In genomic region chr12:109994262-109995175, GRCh38 we compare ENCODE assay signal across 8 cellular contexts. TPM values are rescaled to one million over a fixed set of nuclear protein-coding genes. Genes with fewer than 3 reads are reported as not detected.
DNase-seq lines count a peak whose midpoint lies in the region; ATAC-seq, FAIRE-seq and TF ChIP-seq lines count a peak whose summit lies in the region.

No MANE protein-coding gene starts in this region.

- peak; percentile 66 for FAIRE-seq in GM19239 (lab: Jason Lieb, UNC)

- no peaks in the 10 kb centered on the region for H3K27me3 ChIP-seq in Peyer's patch
- no peaks in the 10 kb centered on the region for H3K27me3 ChIP-seq in endocrine pancreas (ENCODE audit: control insufficient read depth, insufficient read depth, low read length)
- no peaks in the 10 kb centered on the region for H3K27me3 ChIP-seq in rectal smooth muscle tissue (ENCODE audit: control insufficient read depth, insufficient read depth, low read length)

- H3K4me3 ChIP-seq in Peyer's patch: peak overlapping the region; percentile 70 to 100 (median 86)
- peak overlapping the region; percentile 76 for H3K4me3 ChIP-seq in endocrine pancreas (ENCODE audit: control insufficient read depth, insufficient read depth, low read length)
- peak overlapping the region; percentile 92 for H3K4me3 ChIP-seq in rectal smooth muscle tissue (ENCODE audit: low read length)

- peaks cover 0 to 16% (median 0%) of the 10 kb centered on the region in 3 donors for H3K36me3 ChIP-seq in Peyer's patch
- no peaks in the 10 kb centered on the region for H3K36me3 ChIP-seq in endocrine pancreas (ENCODE audit: control insufficient read depth, insufficient read depth, low read length)
- peaks cover 5% of the 10 kb centered on the region for H3K36me3 ChIP-seq in rectal smooth muscle tissue (ENCODE audit: control insufficient read depth, insufficient read depth, low read length)

- H3K4me1 ChIP-seq in Peyer's patch: peaks cover 0 to 21% (median 2%) of the 10 kb centered on the region in 4 donors
- peaks cover 25% of the 10 kb centered on the region for H3K4me1 ChIP-seq in endocrine pancreas (ENCODE audit: control insufficient read depth, insufficient read depth, low read length)
- peaks cover 2% of the 10 kb centered on the region for H3K4me1 ChIP-seq in rectal smooth muscle tissue (ENCODE audit: control insufficient read depth, insufficient read depth, low read length)

- DNase-seq in GM19239 (ENCODE audit: insufficient read length, low spot score) (no peak), Peyer's patch (no peak), HEK293T (ENCODE audit: extremely low spot score) (no peak)

- H3K27ac ChIP-seq in Peyer's patch (peak overlapping the region; percentile 87 to 92 (median 91)), rectal smooth muscle tissue (ENCODE audit: low read depth, low read length) (no peak overlapping the region)

- ATAC-seq in HG02981 (IDR thresholded peaks at IDR 0.05; ENCODE audit: unreplicated experiment) (no peak), HG03095 (IDR thresholded peaks at IDR 0.05; ENCODE audit: unreplicated experiment) (no peak), HG02798 (IDR thresholded peaks at IDR 0.05; ENCODE audit: poor library complexity, unreplicated experiment) (no peak)

- POLR2A ChIA-PET in HEK293T (lab: Yijun Ruan, JAX): no interaction called here

- H3K9ac ChIP-seq in endocrine pancreas (ENCODE audit: control insufficient read depth, insufficient read depth, low read length): no peak overlapping the region
- H3K9ac ChIP-seq in rectal smooth muscle tissue (ENCODE audit: low read length): no peak overlapping the region

- TF ChIP-seq POLR2A in Peyer's patch (IDR thresholded peaks at IDR 0.05): no peak

- TF ChIP-seq CTCF in Peyer's patch (IDR thresholded peaks at IDR 0.05): no peak

- H3K9me3 ChIP-seq in Peyer's patch (no peaks in the 10 kb centered on the region), endocrine pancreas (ENCODE audit: control insufficient read depth, low read length) (no peaks in the 10 kb centered on the region)

- CTCF ChIA-PET in HEK293T (lab: Yijun Ruan, JAX): interaction anchor here (0.7 kb wide), 1 partner anchor 30 kb away, joined by 5 read pairs; no protein-coding TSS in a partner anchor

TF ChIP-seq in HEK293T, 16 proteins besides CTCF, POLR2A, EP300 and RAD21:
- no peak for TF ChIP-seq BHLHE40 (IDR thresholded peaks at IDR 0.05; ENCODE audit: borderline replicate concordance)
- TF ChIP-seq SUZ12 (IDR thresholded peaks at IDR 0.05): no peak
- no peak for TF ChIP-seq FOXK2 (IDR thresholded peaks at IDR 0.05)
- no peak for TF ChIP-seq HDGF (IDR thresholded peaks at IDR 0.05; ENCODE audit: borderline replicate concordance)
- no peak for TF ChIP-seq L3MBTL2 (conservative IDR thresholded peaks at IDR 0.05)
- no peak for TF ChIP-seq SP1 (IDR thresholded peaks at IDR 0.05)
- TF ChIP-seq FOXM1 (IDR thresholded peaks at IDR 0.05; ENCODE audit: borderline replicate concordance): no peak
- TF ChIP-seq ZNF384 (IDR thresholded peaks at IDR 0.05): no peak
- TF ChIP-seq NFRKB (IDR thresholded peaks at IDR 0.05): no peak
- no peak for TF ChIP-seq ARNT (IDR thresholded peaks at IDR 0.05)
- no peak for TF ChIP-seq FOXA1 (IDR thresholded peaks at IDR 0.05)
- no peak for TF ChIP-seq ELF4 (IDR thresholded peaks at IDR 0.05)

RNA-seq across cellular contexts. Expression of gene GIT2, which starts 1.6 kb away (rescaled TPM):
- total RNA-seq in Peyer's patch: 100 to 1,000 TPM in 1 of 4 donors, 10 to 100 TPM in 3; 55.0 to 107 (median 79.8) TPM

RNA-seq across cellular contexts. Expression of gene ANKRD13A, which starts 4.7 kb away (rescaled TPM):
- 100 to 1,000 TPM in 1 of 4 donors, 10 to 100 TPM in 3; 81.3 to 124 (median 92.1) TPM for total RNA-seq in Peyer's patch

RNA-seq across cellular contexts. Expression of gene C12orf76, which starts 53.8 kb away (rescaled TPM):
- 10 to 100 TPM; 14.9 to 23.1 (median 17.5) TPM for total RNA-seq in Peyer's patch
